ENCODE assay signal across 8 cellular contexts in genomic region chr1:154445040-154445472, GRCh38. TPM values are rescaled to one million over a fixed set of nuclear protein-coding genes. Genes with fewer than 3 reads are reported as not detected.
DNase-seq lines count a peak whose midpoint lies in the region; ATAC-seq and TF ChIP-seq lines count a peak whose summit lies in the region.

No MANE protein-coding gene starts in this region.

- no peaks in the 10 kb centered on the region for H3K79me2 ChIP-seq in fibroblast of lung (ENCODE audit: control insufficient read depth, insufficient read depth, low read length)

- peaks cover 0 to 2% (median 0%) of the 10 kb centered on the region in 3 donors for H3K27me3 Mint-ChIP-seq in CD14-positive monocyte (ENCODE audit: low read depth in 3 of 3)

- intact Hi-C loops in CD14-positive monocyte (cut with micrococcal nuclease) (no loop called here), lower lobe of right lung (cut with DNase I) (no loop called here)

- H4K20me1 ChIP-seq in fibroblast of lung (ENCODE audit: control insufficient read depth, extremely low read depth, insufficient read depth, low read length): no peaks in the 10 kb centered on the region

- H3K27ac Mint-ChIP-seq in CD14-positive monocyte: peak overlapping the region; percentile 42 to 88 (median 68)

- H3K9me3 ChIP-seq in fibroblast of lung (ENCODE audit: control insufficient read depth, insufficient read depth, low read depth, low read length): no peaks in the 10 kb centered on the region
- no peaks in the 10 kb centered on the region for H3K9me3 ChIP-seq in lower lobe of right lung

- no peak overlapping the region for H3K4me3 Mint-ChIP-seq in CD14-positive monocyte

- TF ChIP-seq CTCF in CD14-positive monocyte (IDR thresholded peaks at IDR 0.05): no peak
- no peak for TF ChIP-seq CTCF in GM20000 (IDR thresholded peaks at IDR 0.05; ENCODE audit: extremely low read depth, missing control alignments)
- TF ChIP-seq CTCF in fibroblast of lung (conservative IDR thresholded peaks at IDR 0.05 in 1 of 2, IDR thresholded peaks at IDR 0.05 in 1 of 2; ENCODE audit: low read depth in 1 of 2, low read length in 2 of 2): no peak
- no peak for TF ChIP-seq CTCF in lower lobe of right lung (IDR thresholded peaks at IDR 0.05)

- peak overlapping the region; percentile 23 for H3K4me2 ChIP-seq in fibroblast of lung (ENCODE audit: extremely low read depth, insufficient read depth, low read length)

- no peak overlapping the region for H3K9ac ChIP-seq in fibroblast of lung (ENCODE audit: insufficient read depth, low read length)

- peaks cover 7% of the 10 kb centered on the region for H3K36me3 ChIP-seq in fibroblast of lung (ENCODE audit: control insufficient read depth, insufficient read depth, low read length)
- peaks cover 75% of the 10 kb centered on the region for H3K36me3 ChIP-seq in lower lobe of right lung

- peaks cover 82 to 92% of the 10 kb centered on the region in 2 donors for H3K36me3 Mint-ChIP-seq in CD14-positive monocyte

- no peak for ATAC-seq in lower lobe of right lung
- ATAC-seq in GM21737 (IDR thresholded peaks at IDR 0.05; ENCODE audit: unreplicated experiment): no peak

- no peak overlapping the region for H2AFZ ChIP-seq in fibroblast of lung (ENCODE audit: low read length)

- H3K4me3 ChIP-seq in fibroblast of lung (replicated peaks in 1 of 4; ENCODE audit: control extremely low read depth in 1 of 4, insufficient read depth in 1 of 4, low read depth in 3 of 4, low read length in 4 of 4): no peak overlapping the region
- H3K4me3 ChIP-seq in lower lobe of right lung: no peak overlapping the region

- H3K27me3 ChIP-seq in fibroblast of lung (ENCODE audit: control insufficient read depth, insufficient read depth, low read length) (no peaks in the 10 kb centered on the region), lower lobe of right lung (ENCODE audit: low read depth) (no peaks in the 10 kb centered on the region)

- peaks cover 37% of the 10 kb centered on the region for H3K4me1 ChIP-seq in fibroblast of lung (ENCODE audit: control insufficient read depth, extremely low read depth, insufficient read depth, low read length)
- H3K4me1 ChIP-seq in lower lobe of right lung: peaks cover 33% of the 10 kb centered on the region

- peaks cover 22% of the 10 kb centered on the region for H3K4me1 Mint-ChIP-seq in CD14-positive monocyte

- peaks cover 0 to 1% (median 0%) of the 10 kb centered on the region in 7 donors for H3K9me3 Mint-ChIP-seq in CD14-positive monocyte

- H3K27ac ChIP-seq in fibroblast of lung (ENCODE audit: insufficient read depth, low read length): peak overlapping the region; percentile 82
- no peak overlapping the region for H3K27ac ChIP-seq in lower lobe of right lung

- DNase-seq in CD14-positive monocyte (ENCODE audit: low spot score) (no peak), GM20000 (ENCODE audit: low spot score) (peak; percentile 63), RPMI7951 (ENCODE audit: low read depth) (peak; percentile 76), fibroblast of lung (ENCODE audit: low read depth in 2 of 2) (peak; percentile 75 to 82), lower lobe of right lung (no peak), NCI-H345 treated with DMSO at 0.1 percent for 48 hours (lab: John Stamatoyannopoulos, UW; ENCODE audit: unreplicated experiment) (no peak), islet precursor cell (no peak)

RNA-seq across cellular contexts. Expression of gene IL6R, which starts 39.9 kb away (rescaled TPM):
- polyA plus RNA-seq in CD14-positive monocyte: 10 to 100 TPM; 56.4 to 81.7 TPM
- 0.24 and 0.29 TPM in 2 replicates for total RNA-seq in RPMI7951 (2014; rRNA removed; shearing (Covaris generic))
- 12.8 and 21.0 TPM in 2 replicates for total RNA-seq in fibroblast of lung
- 14.5 and 22.7 TPM in 2 replicates for polyA plus RNA-seq in fibroblast of lung
- 6.8 and 14.9 TPM in 2 replicates for polyA plus RNA-seq in fibroblast of lung (2012)
- 58.6 and 102 TPM in 2 replicates for polyA minus RNA-seq in fibroblast of lung (ENCODE audit: low replicate concordance)
- total RNA-seq in lower lobe of right lung: 48.5 TPM

RNA-seq across cellular contexts. Expression of gene TDRD10, which starts 57.0 kb away (rescaled TPM):
- polyA plus RNA-seq in CD14-positive monocyte (not detected), fibroblast of lung (not detected in 2 replicates)
- not detected in 2 replicates for total RNA-seq in RPMI7951 (2014; rRNA removed; shearing (Covaris generic))
- total RNA-seq in fibroblast of lung (under 0.01 TPM in 1 of 2 replicates, not detected in the other), lower lobe of right lung (20.2 TPM)
- not detected in 2 replicates for polyA plus RNA-seq in fibroblast of lung (2012)
- not detected in 2 replicates for polyA minus RNA-seq in fibroblast of lung (ENCODE audit: low replicate concordance)

RNA-seq across cellular contexts. Expression of gene SHE, which starts 57.2 kb away (rescaled TPM):
- polyA plus RNA-seq in CD14-positive monocyte (not detected), fibroblast of lung (not detected in 2 replicates)
- total RNA-seq in RPMI7951 (2014; rRNA removed; shearing (Covaris generic)): not detected in 2 replicates
- total RNA-seq in fibroblast of lung (under 0.01 TPM in 1 of 2 replicates, not detected in the other), lower lobe of right lung (40.1 TPM)
- not detected in 2 replicates for polyA plus RNA-seq in fibroblast of lung (2012)
- polyA minus RNA-seq in fibroblast of lung (ENCODE audit: low replicate concordance): 0.35 TPM in 1 of 2 replicates, not detected in the other

Comparison
In these comparisons a context has a peak if more than half of its experiments do, and no peak if none do; other contexts are left out.
1. DNase-seq: peak in GM20000 (single experiment), RPMI7951 (single experiment) and fibroblast of lung (2 of 2); none in CD14-positive monocyte (single experiment), lower lobe of right lung (single experiment), NCI-H345 treated with DMSO at 0.1 percent for 48 hours (single experiment) and islet precursor cell (single experiment).
2. RNA of gene IL6R, which starts 39.9 kb away (total RNA-seq): 48.5 TPM in lower lobe of right lung (single experiment) and 12.8 to 21.0 TPM in fibroblast of lung; 0.24 to 0.29 TPM in RPMI7951; every median in the first group is over 10 times any median in the second.
3. RNA of gene TDRD10, which starts 57.0 kb away (total RNA-seq): 20.2 TPM in lower lobe of right lung (single experiment); not detected in RPMI7951 and under 0.01 TPM in fibroblast of lung; every median in the first group is over 10 times any median in the second.
4. RNA of gene SHE, which starts 57.2 kb away (total RNA-seq): 40.1 TPM in lower lobe of right lung (single experiment); not detected in RPMI7951 and under 0.01 TPM in fibroblast of lung; every median in the first group is over 10 times any median in the second.